ENCODE assay signal across 15 cellular contexts in genomic region chr22:36471341-36471821, GRCh38. TPM values are rescaled to one million over a fixed set of nuclear protein-coding genes. Genes with fewer than 3 reads are reported as not detected.
DNase-seq lines count a peak whose midpoint lies in the region; ATAC-seq and TF ChIP-seq lines count a peak whose summit lies in the region.
"Had no signal": no experiment of that assay in that cellular context is flagged by ENCODE, and none has a peak within 500 bp of the region (broad histone marks: within the 10 kb centered on the region; RNA-seq: fewer than 3 reads in every experiment).

No MANE protein-coding gene starts in this region.

- no peak overlapping the region for H3K18ac ChIP-seq in mesenchymal stem cell (ENCODE audit: low read depth in 1 of 2, low read length in 2 of 2)

- no peak overlapping the region for H2BK120ac ChIP-seq in mesenchymal stem cell (ENCODE audit: low read depth, low read length)

- H3K4me2 ChIP-seq in mesenchymal stem cell (ENCODE audit: low read length, poor library complexity, severe bottlenecking), result no peak overlapping the region
- H3K4me2 ChIP-seq: hepatocyte had no signal

- no peak overlapping the region for H3K4ac ChIP-seq in mesenchymal stem cell (ENCODE audit: low read depth in 1 of 2, low read length in 2 of 2)

- no peak overlapping the region for H2AFZ ChIP-seq in mesenchymal stem cell (ENCODE audit: low read depth, low read length)
- H2AFZ ChIP-seq: hepatocyte had no signal

- TF ChIP-seq CTCF in MCF 10A (IDR thresholded peaks at IDR 0.05; ENCODE audit: unreplicated experiment) (no peak), thoracic aorta (IDR thresholded peaks at IDR 0.05) (no peak), upper lobe of right lung (IDR thresholded peaks at IDR 0.05) (no peak)

- H2BK5ac ChIP-seq in mesenchymal stem cell (ENCODE audit: low read depth, low read length, poor library complexity, severe bottlenecking), result no peak overlapping the region

- peaks cover 41% of the 10 kb centered on the region for H3K4me1 Mint-ChIP-seq in MCF 10A (ENCODE audit: insufficient read depth, unreplicated experiment)

- CTCF ChIA-PET in MCF 10A (lab: Yijun Ruan, JAX), result interaction anchor here (0.6 to 8.5 kb wide), 25 partner anchors 9 to 406 kb away, joined by 3 to 180 read pairs (median 5); partner anchors contain the start of genes IFT27 and TXN2

- H3K79me1 ChIP-seq in mesenchymal stem cell (replicated peaks; ENCODE audit: low read length, poor library complexity, severe bottlenecking), result peaks cover 14% of the 10 kb centered on the region

- H4K91ac ChIP-seq in mesenchymal stem cell (ENCODE audit: low read length), result peak overlapping the region; percentile 6

- H3K14ac ChIP-seq in mesenchymal stem cell (ENCODE audit: low read length in 2 of 2), result no peak overlapping the region

- no peaks in the 10 kb centered on the region for H3K27me3 Mint-ChIP-seq in MCF 10A (ENCODE audit: insufficient read depth, unreplicated experiment)
- H3K27me3 Mint-ChIP-seq: stimulated activated naive CD8-positive, alpha-beta T cell treated with anti-CD3 and anti-CD28 coated beads, Interleukin-15, amount 100 ng/mL, for 72 hours had no signal

- peak overlapping the region; percentile 8 for H3K9ac ChIP-seq in mesenchymal stem cell (ENCODE audit: low read length)

- no peak overlapping the region for H2BK15ac ChIP-seq in mesenchymal stem cell (ENCODE audit: low read depth, poor library complexity, severe bottlenecking)

- peak overlapping the region; percentile 0 for H4K8ac ChIP-seq in mesenchymal stem cell (ENCODE audit: low read length)

- H3K36me3 Mint-ChIP-seq in MCF 10A (ENCODE audit: insufficient read depth, unreplicated experiment), result peaks cover 50% of the 10 kb centered on the region

- ATAC-seq in thoracic aorta (ENCODE audit: insufficient number of reproducible peaks, low FRiP score, low read depth) (no peak), upper lobe of right lung (no peak)
- ATAC-seq: stimulated activated naive CD8-positive, alpha-beta T cell treated with anti-CD3 and anti-CD28 coated beads, Interleukin-15, amount 100 ng/mL, for 72 hours had no signal

- peak overlapping the region in 1 of 2 experiments; percentile 25 for H3K23ac ChIP-seq in mesenchymal stem cell (ENCODE audit: low read length in 2 of 2)

- H3K4me3 Mint-ChIP-seq in MCF 10A (ENCODE audit: unreplicated experiment), result peak overlapping the region; percentile 21
- H3K4me3 Mint-ChIP-seq: stimulated activated naive CD8-positive, alpha-beta T cell treated with anti-CD3 and anti-CD28 coated beads, Interleukin-15, amount 100 ng/mL, for 72 hours had no signal

- H3K27ac Mint-ChIP-seq in MCF 10A (ENCODE audit: low read depth, unreplicated experiment), result peak overlapping the region; percentile 65

- H3K36me3 ChIP-seq in mesenchymal stem cell (ENCODE audit: control insufficient read depth in 1 of 2, insufficient read depth in 2 of 2, low read depth in 1 of 2, low read length in 2 of 2) (peaks cover 43 to 60% of the 10 kb centered on the region in 2 experiments), thoracic aorta (peaks cover 19% of the 10 kb centered on the region), upper lobe of right lung (peaks cover 49% of the 10 kb centered on the region)

- DNase-seq in LHCN-M2 (ENCODE audit: low read depth) (peak; percentile 88), MCF 10A (ENCODE audit: unreplicated experiment) (peak; percentile 67), mesenchymal stem cell (peak; percentile 52), thoracic aorta (ENCODE audit: low spot score) (no peak), T-helper 9 cell (no peak), 8988T (no peak), upper lobe of right lung (no peak), NCI-H1105 (lab: John Stamatoyannopoulos, UW) (no peak)
- DNase-seq: COR-L47; NCI-H1930; posterior cingulate gyrus; stimulated activated CD4-positive, alpha-beta T cell treated with anti-CD3 and anti-CD28 coated beads, Interleukin-4, amount 100 ng/mL, for 24 hours; stimulated activated naive CD8-positive, alpha-beta T cell treated with anti-CD3 and anti-CD28 coated beads, Interleukin-15, amount 100 ng/mL, for 72 hours had no signal

- POLR2A ChIA-PET in MCF 10A (lab: Yijun Ruan, JAX), result interaction anchor here (0.6 to 10.7 kb wide), 17 partner anchors 10 to 694 kb away, joined by 3 to 100 read pairs (median 3); partner anchors contain the start of genes MYH9 and TXN2

- H2AK5ac ChIP-seq in mesenchymal stem cell (ENCODE audit: low read length, severe bottlenecking), result peak overlapping the region; percentile 94

- peak overlapping the region in 1 of 2 experiments; percentile 70 for H2BK12ac ChIP-seq in mesenchymal stem cell (ENCODE audit: low read length in 2 of 2)

- H3K4me3 ChIP-seq in mesenchymal stem cell (ENCODE audit: insufficient read depth in 1 of 2, low read depth in 1 of 2, low read length in 2 of 2) (no peak overlapping the region), thoracic aorta (peak overlapping the region; percentile 40), upper lobe of right lung (no peak overlapping the region)
- H3K4me3 ChIP-seq: hepatocyte, lung had no signal

- H3K4me1 ChIP-seq in mesenchymal stem cell (ENCODE audit: control insufficient read depth, insufficient read depth, low read depth, low read length), result peaks cover 40% of the 10 kb centered on the region
- H3K4me1 ChIP-seq in thoracic aorta (ENCODE audit: control insufficient read depth in 1 of 2, low read depth in 2 of 2), result peaks cover 28 to 63% of the 10 kb centered on the region in 2 donors
- H3K4me1 ChIP-seq in upper lobe of right lung, result peaks cover 26% of the 10 kb centered on the region

- H3K9me3 ChIP-seq in mesenchymal stem cell (ENCODE audit: control insufficient read depth, low read length) (no peaks in the 10 kb centered on the region), thoracic aorta (no peaks in the 10 kb centered on the region), upper lobe of right lung (no peaks in the 10 kb centered on the region)

- WGBS in mesenchymal stem cell, result 65% methylated on average over 13 of the region's 14 CpGs

- no TSS peak for BruUV-seq in MCF 10A (replicated peaks; lab: Mats Ljungman, UMichigan)

- H3K27me3 ChIP-seq in mesenchymal stem cell (ENCODE audit: control insufficient read depth in 1 of 2, insufficient read depth in 1 of 2, low read length in 2 of 2) (no peaks in the 10 kb centered on the region), thoracic aorta (replicated peaks; ENCODE audit: insufficient read depth) (no peaks in the 10 kb centered on the region), upper lobe of right lung (no peaks in the 10 kb centered on the region)
- H3K27me3 ChIP-seq: hepatocyte had no signal

- peaks cover 8% of the 10 kb centered on the region for H3K9me3 Mint-ChIP-seq in MCF 10A (ENCODE audit: unreplicated experiment)
- H3K9me3 Mint-ChIP-seq: stimulated activated naive CD8-positive, alpha-beta T cell treated with anti-CD3 and anti-CD28 coated beads, Interleukin-15, amount 100 ng/mL, for 72 hours had no signal

- intact Hi-C loops in MCF 10A (cut with micrococcal nuclease) (loop anchor here (2.0 kb wide), 1 partner anchor 147 kb away; no protein-coding TSS in a partner anchor), upper lobe of right lung (cut with DNase I) (no loop called here)

- H3K27ac ChIP-seq in mesenchymal stem cell (ENCODE audit: low read length, poor library complexity, severe bottlenecking) (peak overlapping the region; percentile 53), thoracic aorta (peak overlapping the region; percentile 95 to 98), upper lobe of right lung (no peak overlapping the region)
- H3K27ac ChIP-seq: hepatocyte had no signal

RNA-seq across cellular contexts. Expression of gene TXN2, which starts 10.1 kb away (rescaled TPM):
- total RNA-seq in LHCN-M2 (2014; rRNA removed) (34.4 and 38.9 TPM in 2 replicates), MCF 10A (2022) (61.5 and 83.2 TPM in 2 replicates), thoracic aorta (10 to 100 TPM; 26.7 to 31.4 TPM), upper lobe of right lung (54.2 TPM)
- 129 TPM for polyA plus RNA-seq in LHCN-M2 (2012)
- polyA plus RNA-seq in mesenchymal stem cell (2013, experiment 1 of 2), result 66.7 TPM
- polyA plus RNA-seq in mesenchymal stem cell (2013, experiment 2 of 2), result 65.6 TPM

RNA-seq across cellular contexts. Expression of gene FOXRED2, which starts 35.5 kb away (rescaled TPM):
- total RNA-seq in LHCN-M2 (2014; rRNA removed) (14.8 and 19.5 TPM in 2 replicates), MCF 10A (2022) (10.9 and 11.4 TPM in 2 replicates), thoracic aorta (10 to 100 TPM in 1 of 2 donors, 1 to 10 TPM in 1; 6.8 to 13.8 TPM), upper lobe of right lung (15.3 TPM)
- polyA plus RNA-seq in LHCN-M2 (2012), result 12.6 TPM
- 12.9 TPM for polyA plus RNA-seq in mesenchymal stem cell (2013, experiment 1 of 2)
- 12.8 TPM for polyA plus RNA-seq in mesenchymal stem cell (2013, experiment 2 of 2)

RNA-seq across cellular contexts. Expression of gene EIF3D, which starts 57.6 kb away (rescaled TPM):
- total RNA-seq in LHCN-M2 (2014; rRNA removed), result 455 and 528 TPM in 2 replicates
- 244 TPM for polyA plus RNA-seq in LHCN-M2 (2012)
- total RNA-seq in MCF 10A (2022), result 258 and 306 TPM in 2 replicates
- polyA plus RNA-seq in mesenchymal stem cell (2013, experiment 1 of 2), result 145 TPM
- polyA plus RNA-seq in mesenchymal stem cell (2013, experiment 2 of 2), result 145 TPM
- total RNA-seq in thoracic aorta, result 100 to 1,000 TPM; 141 to 250 TPM
- 132 TPM for total RNA-seq in upper lobe of right lung

Comparison
In these comparisons a context has a peak if more than half of its experiments do, and no peak if none do; other contexts are left out.
1. DNase-seq: peak in LHCN-M2 (single experiment), MCF 10A (single experiment) and mesenchymal stem cell (single experiment); none in thoracic aorta (single experiment), T-helper 9 cell (single experiment), 8988T (single experiment), upper lobe of right lung (single experiment) and NCI-H1105 (single experiment).